Comparison of ENCODE assay signal across 1 cellular context in genomic region chrX:1349606-1350005, GRCh38. TPM values are rescaled to one million over a fixed set of nuclear protein-coding genes. Genes with fewer than 3 reads are reported as not detected.
"Had no signal": no experiment of that assay in that cellular context is flagged by ENCODE, and none has a peak within 500 bp of the region (broad histone marks: within the 10 kb centered on the region; RNA-seq: fewer than 3 reads in every experiment).

No MANE protein-coding gene starts in this region.

RNA-seq across cellular contexts. Expression of gene IL3RA, which starts 13.0 kb away (rescaled TPM):
- total RNA-seq: G401 had no signal
